8 cellular contexts compared by ENCODE assay signal in genomic region chr19:1624458-1624857, GRCh38. TPM values are rescaled to one million over a fixed set of nuclear protein-coding genes. Genes with fewer than 3 reads are reported as not detected.
DNase-seq lines count a peak whose midpoint lies in the region; ATAC-seq and TF ChIP-seq lines count a peak whose summit lies in the region.

No MANE protein-coding gene starts in this region.

- 0 out of 2 replicates have a peak overlapping the region, but pooled peaks have one; percentile 53 for H3K27ac Mint-ChIP-seq in GM23338

- H3K9me2 ChIP-seq in GM23338 (ENCODE audit: insufficient read depth), result no peaks in the 10 kb centered on the region

- peaks cover 16% of the 10 kb centered on the region; the same call in 1 of the 2 replicates for H3F3A ChIP-seq in GM23338 (replicated peaks; ENCODE audit: low read depth)

- no peaks in the 10 kb centered on the region for H3K9me3 Mint-ChIP-seq in GM23338

- no peaks in the 10 kb centered on the region for H3K4me1 ChIP-seq in GM23338 (ENCODE audit: insufficient read depth)

- peaks cover 51% of the 10 kb centered on the region for H3K36me3 Mint-ChIP-seq in GM23338 (ENCODE audit: low read depth)

- peaks cover 12% of the 10 kb centered on the region for H3K4me1 Mint-ChIP-seq in GM23338

- ATAC-seq in GM23338 (peak; percentile 85), HG02884 (IDR thresholded peaks at IDR 0.05; ENCODE audit: unreplicated experiment) (no peak), GM19467 (IDR thresholded peaks at IDR 0.05; ENCODE audit: unreplicated experiment) (no peak)

- H3K79me2 ChIP-seq in GM23338 (replicated peaks; ENCODE audit: insufficient read depth), result peaks cover 9% of the 10 kb centered on the region

- no peak overlapping the region for H3K4me2 ChIP-seq in GM23338

- in situ Hi-C loops in T47D (cut with HindIII; ENCODE audit: low pct_unique_long_range_greater_than_20kb, low sequenced_read_pairs), result no loop called here

- DNase-seq in Ammon's horn (ENCODE audit: low spot score) (peak; percentile 57), GM23338 (ENCODE audit: low spot score) (peak; percentile 96), T follicular helper cell (ENCODE audit: low read depth) (peak; percentile 30), T47D (ENCODE audit: low read depth in 1 of 2, low spot score in 1 of 2) (peak; percentile 38 to 39), iris pigment epithelial cell (ENCODE audit: low read depth) (peak; percentile 49)
- DNase-seq in stimulated activated CD8-positive, alpha-beta memory T cell treated with anti-CD3 and anti-CD28 coated beads, Interleukin-12 subunit alpha, Interleukin-12 subunit beta, amount 100 ng/mL, for 1 hour (ENCODE audit: low read depth), result peak; percentile 22

- H4K20me1 ChIP-seq in GM23338 (replicated peaks; ENCODE audit: insufficient read depth), result peaks cover 15% of the 10 kb centered on the region

- peaks cover 11% of the 10 kb centered on the region; the same call in 1 of the 2 replicates for H3K36me3 ChIP-seq in GM23338 (ENCODE audit: insufficient read depth)

- no peaks in the 10 kb centered on the region for H3K27me3 ChIP-seq in GM23338 (ENCODE audit: insufficient read depth)

- no peak overlapping the region for H2AFZ ChIP-seq in GM23338

- no peak overlapping the region for H3K4me3 Mint-ChIP-seq in GM23338

- peaks cover 20% of the 10 kb centered on the region for H3K27me3 Mint-ChIP-seq in GM23338 (ENCODE audit: insufficient read depth, low read depth, poor library complexity)

- H3K27ac ChIP-seq in GM23338 (ENCODE audit: low read depth), result no peak overlapping the region

- no peak overlapping the region for H3K4me3 ChIP-seq in GM23338

- peak; percentile 76 to 85 for TF ChIP-seq CTCF in GM23338 (conservative IDR thresholded peaks at IDR 0.05; ENCODE audit: low read depth in 2 of 2)

TF ChIP-seq in GM23338, 12 proteins besides CTCF, POLR2A, EP300 and RAD21:
- no peak for TF ChIP-seq EZH2 (IDR thresholded peaks at IDR 0.05; ENCODE audit: low read depth, unreplicated experiment)
- TF ChIP-seq ZNF462 (CRISPR knock-in tag; IDR thresholded peaks at IDR 0.05), result no peak
- TF ChIP-seq CREB1 (CRISPR knock-in tag; IDR thresholded peaks at IDR 0.05; ENCODE audit: low read depth), result no peak
- no peak for TF ChIP-seq JUNB (IDR thresholded peaks at IDR 0.05; ENCODE audit: unreplicated experiment)
- no peak for TF ChIP-seq REST (IDR thresholded peaks at IDR 0.05; ENCODE audit: unreplicated experiment)

RNA-seq across cellular contexts. Expression of gene UQCR11, which starts 19.2 kb away (rescaled TPM):
- total RNA-seq in GM23338 (2014; rRNA removed; shearing (Covaris generic)), result 35.3 and 46.4 TPM in 2 replicates
- polyA plus RNA-seq in GM23338 (2016; fragmentation: Nextera tagmentation; extraction: Ambion mirVana), result 413 and 414 TPM in 2 replicates

RNA-seq across cellular contexts. Expression of gene TCF3, which starts 28.0 kb away (rescaled TPM):
- total RNA-seq in GM23338 (2014; rRNA removed; shearing (Covaris generic)), result 250 and 383 TPM in 2 replicates
- 166 and 186 TPM in 2 replicates for polyA plus RNA-seq in GM23338 (2016; fragmentation: Nextera tagmentation; extraction: Ambion mirVana)

RNA-seq across cellular contexts. Expression of gene MBD3, which starts 31.8 kb away (rescaled TPM):
- 103 and 118 TPM in 2 replicates for total RNA-seq in GM23338 (2014; rRNA removed; shearing (Covaris generic))
- 27.6 and 28.5 TPM in 2 replicates for polyA plus RNA-seq in GM23338 (2016; fragmentation: Nextera tagmentation; extraction: Ambion mirVana)

RNA-seq across cellular contexts. Expression of gene MEX3D, which starts 56.3 kb away (rescaled TPM):
- total RNA-seq in GM23338 (2014; rRNA removed; shearing (Covaris generic)), result 78.1 and 94.9 TPM in 2 replicates
- polyA plus RNA-seq in GM23338 (2016; fragmentation: Nextera tagmentation; extraction: Ambion mirVana), result 12.4 and 12.5 TPM in 2 replicates

Comparison
In these comparisons a context has a peak if more than half of its experiments do, and no peak if none do; other contexts are left out.
1. DNase-seq: peak in every context shown above with its lines; median percentile 96 in GM23338; 57 in Ammon's horn; 49 in iris pigment epithelial cell; 38 in T47D; 30 in T follicular helper cell; 22 in stimulated activated CD8-positive, alpha-beta memory T cell treated with anti-CD3 and anti-CD28 coated beads, Interleukin-12 subunit alpha, Interleukin-12 subunit beta, amount 100 ng/mL, for 1 hour.